ENCODE assay signal across 17 cellular contexts in the genomic region with DNA sequence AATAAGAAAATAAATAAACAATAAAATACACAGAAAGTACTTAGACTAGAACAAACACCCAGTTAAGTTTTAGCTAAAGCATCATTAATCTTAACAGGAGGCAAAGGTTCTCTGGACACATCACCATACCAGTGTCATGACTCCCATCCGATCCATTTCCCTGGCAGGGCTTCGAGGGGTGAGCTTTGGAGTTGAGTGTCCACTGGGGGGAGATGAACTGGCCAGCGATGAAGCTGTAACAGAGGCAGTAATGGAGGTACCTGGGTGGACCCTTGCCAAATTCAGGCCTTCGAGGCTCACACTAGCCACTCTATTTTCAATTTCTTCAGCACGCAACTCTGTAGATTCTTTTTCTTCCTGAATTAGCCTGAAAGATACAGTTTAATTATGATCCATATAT.
DNase-seq lines count a peak whose midpoint lies in the region; ATAC-seq, FAIRE-seq and TF ChIP-seq lines count a peak whose summit lies in the region.
"Had no signal": no experiment of that assay in that cellular context is flagged by ENCODE, and none has a peak within 500 bp of the region (broad histone marks: within the 10 kb centered on the region; RNA-seq: fewer than 3 reads in every experiment).

No MANE protein-coding gene starts in this region.

- H3K27ac ChIP-seq in H9 (ENCODE audit: insufficient read length, low read depth, low read length) (no peak overlapping the region), endodermal cell (ENCODE audit: low read depth, low read length) (no peak overlapping the region)

- H4K91ac ChIP-seq in H9 (ENCODE audit: insufficient read length, low read depth, low read length): no peak overlapping the region

- H2AK5ac ChIP-seq in H9 (ENCODE audit: insufficient read length, low read length): no peak overlapping the region

- ATAC-seq in HG03565 (IDR thresholded peaks at IDR 0.05; ENCODE audit: unreplicated experiment) (no peak), SK-N-SH treated with all-trans-retinoic acid at 6 μM for 48 hours (no peak)
- ATAC-seq: HCT116 had no signal

- no peak overlapping the region for H2BK5ac ChIP-seq in H9 (ENCODE audit: insufficient read length, low read length)

- DNase-seq in H9: peak; percentile 38
- DNase-seq in UCSD-AML1 (lab: John Stamatoyannopoulos, UW; ENCODE audit: unreplicated experiment): peak; percentile 1
- DNase-seq in endodermal cell: peak; percentile 49
- DNase-seq in HTR-8/SVneo (ENCODE audit: insufficient read length, low spot score): no peak
- DNase-seq: C1 segment of cervical spinal cord; Calu3; CD4-positive, alpha-beta memory T cell; COR-L47; DMS53; DMS79 treated with DMSO at 0.1 percent for 48 hours; GF-D8; H7 had no signal

- no peak overlapping the region for H2BK120ac ChIP-seq in H9 (ENCODE audit: low read depth, low read length, poor library complexity, severe bottlenecking)

- H3K9me3 Mint-ChIP-seq in H9 (no peaks in the 10 kb centered on the region; a peak in 1 of 5 replicates), endodermal cell (no peaks in the 10 kb centered on the region)

- H3K9ac ChIP-seq in H9 (ENCODE audit: extremely low read depth, insufficient read length, low read length) (no peak overlapping the region), endodermal cell (ENCODE audit: extremely low read depth, low read length, poor library complexity, severe bottlenecking) (no peak overlapping the region)

- H3K27me3 ChIP-seq in H9 (ENCODE audit: insufficient read depth, low read length) (no peaks in the 10 kb centered on the region), endodermal cell (ENCODE audit: control insufficient read depth, insufficient read depth, low read length, poor library complexity, severe bottlenecking) (no peaks in the 10 kb centered on the region)

- H4K20me1 ChIP-seq in H9 (ENCODE audit: control insufficient read depth, insufficient read depth, insufficient read length): no peaks in the 10 kb centered on the region

- no peaks in the 10 kb centered on the region for H3K79me2 ChIP-seq in H9 (ENCODE audit: insufficient read depth, low read length)

- H3K4me2 ChIP-seq in H9 (ENCODE audit: insufficient read depth, insufficient read length, low read length): no peak overlapping the region

- no peak overlapping the region for H2BK12ac ChIP-seq in H9 (ENCODE audit: insufficient read length, low read depth, low read length)

- H3K36me3 ChIP-seq in endodermal cell (ENCODE audit: control insufficient read depth, insufficient read depth, low read length): no peaks in the 10 kb centered on the region

- no peak for FAIRE-seq in HTR-8/SVneo (lab: Jason Lieb, UNC)
- FAIRE-seq: GM12891, H1 had no signal

- H3K36me3 Mint-ChIP-seq in H9 (ENCODE audit: insufficient read depth in 1 of 3, low read depth in 3 of 3) (no peaks in the 10 kb centered on the region), endodermal cell (ENCODE audit: low read depth) (no peaks in the 10 kb centered on the region)
- H3K36me3 Mint-ChIP-seq: CD4-positive, alpha-beta memory T cell had no signal

- no peak overlapping the region for H2BK15ac ChIP-seq in H9 (ENCODE audit: low read depth, low read length)

- no peaks in the 10 kb centered on the region; the same call in 1 of the 2 replicates for H3K27me3 Mint-ChIP-seq in H9 (ENCODE audit: low read depth)
- H3K27me3 Mint-ChIP-seq in endodermal cell (ENCODE audit: insufficient read depth): no peaks in the 10 kb centered on the region
- H3K27me3 Mint-ChIP-seq: CD4-positive, alpha-beta memory T cell had no signal

- no peaks in the 10 kb centered on the region for H3K79me1 ChIP-seq in H9 (ENCODE audit: insufficient read depth, low read depth, low read length, poor library complexity, severe bottlenecking)

- H3K4me1 Mint-ChIP-seq in H9 (peaks cover 4 to 5% of the 10 kb centered on the region in 2 experiments), endodermal cell (no peaks in the 10 kb centered on the region)
- H3K4me1 Mint-ChIP-seq: CD4-positive, alpha-beta memory T cell had no signal

- no peak overlapping the region for H3K4me3 ChIP-seq in endodermal cell (ENCODE audit: low read length)

- H3K9me3 ChIP-seq in H9 (ENCODE audit: control insufficient read depth, low read depth, low read length) (no peaks in the 10 kb centered on the region), endodermal cell (ENCODE audit: control insufficient read depth, low read length) (no peaks in the 10 kb centered on the region)

- H4K5ac ChIP-seq in H9 (ENCODE audit: insufficient read length, low read depth, low read length): no peak overlapping the region

- H3K27ac Mint-ChIP-seq in H9 (no peak overlapping the region), endodermal cell (no peak overlapping the region)
- H3K27ac Mint-ChIP-seq: CD4-positive, alpha-beta memory T cell had no signal

- no peak overlapping the region for H2BK20ac ChIP-seq in H9 (ENCODE audit: low read depth, low read length, poor library complexity, severe bottlenecking)

- no peak overlapping the region for H3K23ac ChIP-seq in H9 (ENCODE audit: insufficient read length, low read depth, low read length)

- no peak overlapping the region for H3K18ac ChIP-seq in H9 (ENCODE audit: insufficient read length, low read depth, low read length)

- H3K56ac ChIP-seq in H9 (ENCODE audit: insufficient read length, low read depth, low read length): no peak overlapping the region

- H3K23me2 ChIP-seq in H9 (ENCODE audit: insufficient read length, low read depth, low read length, poor library complexity, severe bottlenecking): no peaks in the 10 kb centered on the region

- H3K14ac ChIP-seq in H9 (ENCODE audit: insufficient read depth, low read length): no peak overlapping the region

- H3K4ac ChIP-seq in H9 (ENCODE audit: low read depth, low read length): no peak overlapping the region

- no peak overlapping the region for H2AFZ ChIP-seq in H9 (ENCODE audit: low read length)

- H3T11ph ChIP-seq in H9 (ENCODE audit: low read length): no peak overlapping the region

- TF ChIP-seq CTCF in H9 (conservative IDR thresholded peaks at IDR 0.05): no peak; the same call in 2 of the 3 replicates
- TF ChIP-seq CTCF in endodermal cell (conservative IDR thresholded peaks at IDR 0.05): peak; percentile 43

- no CpG with 5 or more reads among the region's 5 CpGs for WGBS in H9 (ENCODE audit: extremely low coverage, insufficient read length, low lambda C conversion rate)
- 89 to 90% methylated on average over 2 to 5 of the region's 5 CpGs for WGBS in endodermal cell (ENCODE audit: insufficient coverage in 1 of 2, insufficient read length in 1 of 2), 2 experiments

- no peaks in the 10 kb centered on the region for H3K4me1 ChIP-seq in H9 (ENCODE audit: insufficient read depth, low read length)
- no peaks in the 10 kb centered on the region for H3K4me1 ChIP-seq in endodermal cell (ENCODE audit: control insufficient read depth, insufficient read depth, low read length)

- H3K4me3 Mint-ChIP-seq in H9 (no peak overlapping the region), endodermal cell (no peak overlapping the region)
- H3K4me3 Mint-ChIP-seq: CD4-positive, alpha-beta memory T cell had no signal

- H4K8ac ChIP-seq in H9 (replicated peaks; ENCODE audit: insufficient read length, low read depth, low read length): no peak overlapping the region

TF ChIP-seq in SK-N-SH treated with all-trans-retinoic acid at 6 μM for 48 hours, 23 proteins besides CTCF, POLR2A, EP300 and RAD21:
- no peak for TF ChIP-seq ZNF70 (CRISPR knock-in tag; IDR thresholded peaks at IDR 0.05)
